1 cellular context compared by ENCODE assay signal in genomic region chr19:11639602-11640471, GRCh38.
TF ChIP-seq lines count a peak whose summit lies in the region.

No MANE protein-coding gene starts in this region.

TF ChIP-seq in K562, 482 proteins besides CTCF, POLR2A, EP300 and RAD21 (continued from another document and continues in another):
- TF ChIP-seq MAFK (IDR thresholded peaks at IDR 0.05; ENCODE audit: low read length) (no peak), NFXL1 (CRISPR knock-in tag; IDR thresholded peaks at IDR 0.05) (no peak), ZNF316 (IDR thresholded peaks at IDR 0.05) (no peak), ELF1 (tag; IDR thresholded peaks at IDR 0.05) (no peak), BRCA1 (IDR thresholded peaks at IDR 0.05) (no peak), BRCA1 (CRISPR knock-in tag; IDR thresholded peaks at IDR 0.05) (no peak), EGR1 (conservative IDR thresholded peaks at IDR 0.05) (no peak), HES1 (IDR thresholded peaks at IDR 0.05; ENCODE audit: low read depth) (no peak), SRF (CRISPR knock-in tag; IDR thresholded peaks at IDR 0.05) (no peak), HBP1 (CRISPR knock-in tag; IDR thresholded peaks at IDR 0.05) (0 out of 2 replicates have a peak, but pooled peaks have one; percentile 6), ZHX1 (conservative IDR thresholded peaks at IDR 0.05; ENCODE audit: low read length) (no peak), KLF6 (CRISPR knock-in tag; IDR thresholded peaks at IDR 0.05; ENCODE audit: borderline replicate concordance) (no peak), GTF2B (IDR thresholded peaks at IDR 0.05; ENCODE audit: extremely low read depth, insufficient read length) (no peak), NR1H2 (CRISPR knock-in tag; IDR thresholded peaks at IDR 0.05) (no peak), FOXJ3 (CRISPR knock-in tag; IDR thresholded peaks at IDR 0.05) (no peak), PRDM10 (IDR thresholded peaks at IDR 0.05; ENCODE audit: partially characterized antibody) (no peak), ZBTB17 (CRISPR knock-in tag; IDR thresholded peaks at IDR 0.05) (peak; percentile 54; the same call in 1 of the 2 replicates), PRMT5 (CRISPR knock-in tag; IDR thresholded peaks at IDR 0.05) (no peak), ILK (tag; IDR thresholded peaks at IDR 0.05; ENCODE audit: borderline replicate concordance, low read depth) (no peak), POLR2G (IDR thresholded peaks at IDR 0.05; ENCODE audit: low read depth, low read length) (peak; percentile 94), KAT2B (IDR thresholded peaks at IDR 0.05; ENCODE audit: low read depth, low read length) (no peak), DMBX1 (CRISPR knock-in tag; IDR thresholded peaks at IDR 0.05; ENCODE audit: borderline replicate concordance) (no peak), ELK3 (CRISPR knock-in tag; IDR thresholded peaks at IDR 0.05) (no peak), ARNT (IDR thresholded peaks at IDR 0.05) (no peak), ETS1 (conservative IDR thresholded peaks at IDR 0.05; ENCODE audit: control insufficient read depth, low read depth, low read length) (no peak; the same call in 1 of the 2 replicates), ARHGAP35 (IDR thresholded peaks at IDR 0.05; ENCODE audit: partially characterized antibody) (no peak), C11orf30 (IDR thresholded peaks at IDR 0.05; ENCODE audit: low read depth) (no peak), ZNF668 (CRISPR knock-in tag; IDR thresholded peaks at IDR 0.05) (no peak), FOXJ2 (tag; IDR thresholded peaks at IDR 0.05) (no peak), ARID3B (CRISPR knock-in tag; IDR thresholded peaks at IDR 0.05; ENCODE audit: borderline replicate concordance) (no peak), ZNF134 (CRISPR knock-in tag; conservative IDR thresholded peaks at IDR 0.05) (no peak), PTTG1 (tag; IDR thresholded peaks at IDR 0.05; ENCODE audit: low read depth) (no peak), XRCC4 (IDR thresholded peaks at IDR 0.05; ENCODE audit: extremely low read depth, insufficient read depth, insufficient read length) (no peak), SMAD3 (CRISPR knock-in tag; conservative IDR thresholded peaks at IDR 0.05) (no peak), ZNF449 (CRISPR knock-in tag; IDR thresholded peaks at IDR 0.05) (no peak), XRCC3 (IDR thresholded peaks at IDR 0.05) (no peak), DNMT1 (IDR thresholded peaks at IDR 0.05) (no peak), MXI1 (IDR thresholded peaks at IDR 0.05; ENCODE audit: low read depth, low read length) (no peak; the same call in 1 of the 2 replicates), ZNF717 (CRISPR knock-in tag; IDR thresholded peaks at IDR 0.05) (no peak), NFE2L1 (tag; IDR thresholded peaks at IDR 0.05; ENCODE audit: borderline replicate concordance, low read depth) (no peak), DIDO1 (tag; IDR thresholded peaks at IDR 0.05; ENCODE audit: low read depth) (no peak), HOMEZ (CRISPR knock-in tag; IDR thresholded peaks at IDR 0.05) (no peak), MBD2 (IDR thresholded peaks at IDR 0.05; ENCODE audit: borderline replicate concordance, low read depth) (peak; percentile 27; the same call in 1 of the 2 replicates), CAMTA2 (CRISPR knock-in tag; conservative IDR thresholded peaks at IDR 0.05) (no peak), MNT (conservative IDR thresholded peaks at IDR 0.05) (peak in 1 of 2 experiments; percentile 66; a peak in 1 of 4 replicates), YY1 (IDR thresholded peaks at IDR 0.05; ENCODE audit: borderline replicate concordance in 1 of 3, control insufficient read depth in 1 of 3, extremely low read depth in 1 of 3, insufficient read depth in 3 of 3, insufficient read length in 1 of 3, insufficient replicate concordance in 2 of 3, low read depth in 1 of 3, low read length in 2 of 3) (peak in 1 of 3 experiments; percentile 8)
